8 cellular contexts compared by ENCODE assay signal in the genomic region with DNA sequence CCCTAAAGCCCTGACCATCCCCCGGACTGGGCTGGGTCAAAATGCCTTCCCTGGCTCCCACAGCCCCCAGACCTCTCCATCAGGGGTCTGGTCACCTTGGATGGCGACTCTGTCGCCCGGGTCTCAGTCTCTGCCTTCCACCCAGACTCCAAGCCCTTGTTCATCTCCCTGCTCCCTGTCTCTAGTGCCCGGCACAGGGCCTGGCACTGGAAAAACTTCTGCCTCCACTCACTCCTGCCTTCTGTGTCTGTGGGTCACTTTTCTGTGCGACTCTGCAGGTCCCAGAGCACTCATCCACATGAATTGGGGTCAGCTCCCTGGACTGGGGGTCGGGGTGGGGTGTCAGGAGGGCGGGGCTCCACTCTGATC. TPM values are rescaled to one million over a fixed set of nuclear protein-coding genes. Genes with fewer than 3 reads are reported as not detected.
DNase-seq lines count a peak whose midpoint lies in the region; ATAC-seq, FAIRE-seq and TF ChIP-seq lines count a peak whose summit lies in the region.

No MANE protein-coding gene starts in this region.

- H3K9me3 ChIP-seq in GM12878 (replicated peaks; ENCODE audit: control insufficient read depth, insufficient read depth, low read length), result no peaks in the 10 kb centered on the region
- no peaks in the 10 kb centered on the region for H3K9me3 ChIP-seq in tibial nerve

- ATAC-seq in activated T-cell treated with anti-CD3 and anti-CD28 coated beads, Interleukin-2, amount 50 U/mL, for 4 hours, result no peak
- ATAC-seq in GM12878, result no peak
- ATAC-seq in GM21367 (IDR thresholded peaks at IDR 0.05; ENCODE audit: unreplicated experiment), result no peak

- H3K4me3 Mint-ChIP-seq in activated T-cell treated with anti-CD3 and anti-CD28 coated beads, Interleukin-2, amount 50 U/mL, for 4 hours, result peak overlapping the region; percentile 87

- H3K4me1 ChIP-seq in GM12878 (ENCODE audit: control insufficient read depth, insufficient read depth, low read length) (peaks cover 14% of the 10 kb centered on the region; the same call in 1 of the 2 replicates), tibial nerve (peaks cover 0 to 57% (median 24%) of the 10 kb centered on the region in 4 donors)

- H2AFZ ChIP-seq in GM12878 (ENCODE audit: control insufficient read depth, low read depth, low read length), result no peak overlapping the region

- no peaks in the 10 kb centered on the region for H3K36me3 Mint-ChIP-seq in activated T-cell treated with anti-CD3 and anti-CD28 coated beads, Interleukin-2, amount 50 U/mL, for 4 hours (ENCODE audit: insufficient read depth)

- H3K27me3 ChIP-seq in GM12878 (replicated peaks in 1 of 2; ENCODE audit: control insufficient read depth in 2 of 2, insufficient read depth in 2 of 2, low read length in 1 of 2), result no peaks in the 10 kb centered on the region
- no peaks in the 10 kb centered on the region for H3K27me3 ChIP-seq in tibial nerve

- peaks cover 0 to 3% of the 10 kb centered on the region in 2 experiments; a peak in 2 of 4 replicates for H3K36me3 ChIP-seq in GM12878 (ENCODE audit: control insufficient read depth in 2 of 2, insufficient read depth in 2 of 2, low read length in 1 of 2)
- peaks cover 0 to 16% (median 0%) of the 10 kb centered on the region in 3 donors for H3K36me3 ChIP-seq in tibial nerve

- no peak for DNase-seq in activated T-cell treated with anti-CD3 and anti-CD28 coated beads, Interleukin-2, amount 50 U/mL, for 4 hours
- no peak for DNase-seq in activated T-cell treated with anti-CD3 and anti-CD28 coated beads, Interleukin-2, amount 50 U/mL, for 1 hour
- DNase-seq in GM12878 (ENCODE audit: low read depth, low spot score), result no peak
- DNase-seq in lower leg skin (ENCODE audit: low spot score in 2 of 2), result no peak
- DNase-seq in tibial nerve (ENCODE audit: low spot score in 2 of 2), result no peak
- no peak for DNase-seq in SKM-1 treated with dmso at 0.1 percent for 144 hours (lab: John Stamatoyannopoulos, UW; ENCODE audit: unreplicated experiment)
- no peak for DNase-seq in DMS153 treated with DMSO at 0.1 percent for 48 hours (lab: John Stamatoyannopoulos, UW; ENCODE audit: unreplicated experiment)

- no peaks in the 10 kb centered on the region for H3K27me3 Mint-ChIP-seq in activated T-cell treated with anti-CD3 and anti-CD28 coated beads, Interleukin-2, amount 50 U/mL, for 4 hours (ENCODE audit: low read depth)

- TF ChIP-seq POLR2A in GM12878 (IDR thresholded peaks at IDR 0.05; ENCODE audit: low read depth, low read length) (no peak), lower leg skin (IDR thresholded peaks at IDR 0.05) (no peak), tibial nerve (IDR thresholded peaks at IDR 0.05) (no peak)

- no peaks in the 10 kb centered on the region for H4K20me1 ChIP-seq in GM12878 (ENCODE audit: control insufficient read depth, insufficient read depth)

- FAIRE-seq in GM12878 (lab: Jason Lieb, UNC), result no peak

- H3K4me1 Mint-ChIP-seq in activated T-cell treated with anti-CD3 and anti-CD28 coated beads, Interleukin-2, amount 50 U/mL, for 4 hours (ENCODE audit: low read depth), result peaks cover 44% of the 10 kb centered on the region

- RAD21 ChIA-PET in GM12878 (lab: Charles Lee; ENCODE audit: unreplicated experiment), result no interaction called here

- peak overlapping the region; percentile 92 for H3K27ac ChIP-seq in GM12878 (ENCODE audit: control insufficient read depth, insufficient read depth)
- peak overlapping the region; percentile 77 to 99 (median 94) for H3K27ac ChIP-seq in tibial nerve

- peak overlapping the region; percentile 95 for H3K9ac ChIP-seq in GM12878 (ENCODE audit: control insufficient read depth, insufficient read depth, low read length)

- TF ChIP-seq EP300 in GM12878 (IDR thresholded peaks at IDR 0.05; ENCODE audit: borderline replicate concordance in 1 of 2, control insufficient read depth in 1 of 2, low read depth in 2 of 2, low read length in 2 of 2) (no peak), tibial nerve (IDR thresholded peaks at IDR 0.05) (no peak)

- POLR2A ChIA-PET in GM12878 (lab: Charles Lee), result no interaction called here

- H3K4me2 ChIP-seq in GM12878 (ENCODE audit: control insufficient read depth, insufficient read depth), result peak overlapping the region; percentile 90

- TF ChIP-seq CTCF in GM12878 (IDR thresholded peaks at IDR 0.05 in 2 of 3, conservative IDR thresholded peaks at IDR 0.05 in 1 of 3; ENCODE audit: control insufficient read depth in 2 of 3, extremely low read depth in 1 of 3, insufficient read depth in 1 of 3, low read depth in 3 of 3, low read length in 3 of 3), result no peak
- TF ChIP-seq CTCF in lower leg skin (IDR thresholded peaks at IDR 0.05), result no peak
- TF ChIP-seq CTCF in tibial nerve (IDR thresholded peaks at IDR 0.05), result no peak

- 0% methylated on average over 6 of the region's 8 CpGs for WGBS in GM12878 (ENCODE audit: insufficient coverage, insufficient replicate concordance, low lambda C conversion rate, missing lambda C conversion rate)
- WGBS in lower leg skin, 2 donors, result 20 to 23% methylated on average over 6 to 8 of the region's 8 CpGs
- 13 to 18% methylated on average over 4 to 6 of the region's 8 CpGs for WGBS in tibial nerve, 2 donors

- no peak for TF ChIP-seq RAD21 in GM12878 (IDR thresholded peaks at IDR 0.05; ENCODE audit: insufficient read depth, low read depth, low read length)

- H3K9me3 Mint-ChIP-seq in activated T-cell treated with anti-CD3 and anti-CD28 coated beads, Interleukin-2, amount 50 U/mL, for 4 hours, result no peaks in the 10 kb centered on the region

- SMC1A ChIA-PET in GM12878 (lab: Charles Lee; ENCODE audit: uncharacterized antibody, unreplicated experiment), result no interaction called here

- H3K4me3 ChIP-seq in GM12878 (peak overlapping the region; percentile 90), lower leg skin (ENCODE audit: low read depth, poor library complexity, severe bottlenecking) (peak overlapping the region; percentile 56), tibial nerve (peak overlapping the region; percentile 53 to 83 (median 76))

- BruUV-seq in GM12878 (replicated peaks; lab: Mats Ljungman, UMichigan), result no TSS peak

- in situ Hi-C loops in GM12878 (cut with MboI), result no loop called here

- H3K79me2 ChIP-seq in GM12878 (ENCODE audit: control insufficient read depth, insufficient read depth, low read length), result peaks cover 51% of the 10 kb centered on the region

- intact Hi-C loops in GM12878 (cut with micrococcal nuclease; ENCODE audit: unreplicated experiment), result no loop called here
- intact Hi-C loops in lower leg skin (cut with DNase I; ENCODE audit: low total_unique reads), result no loop called here

- CTCF ChIA-PET in GM12878 (lab: Yijun Ruan, JAX), result interaction anchor here (0.6 kb wide), 1 partner anchor 53 kb away, joined by 3 read pairs; no protein-coding TSS in a partner anchor

RNA-seq across cellular contexts. Expression of gene ZNF787, which starts 1.1 kb away (rescaled TPM):
- total RNA-seq in activated T-cell treated with anti-CD3 and anti-CD28 coated beads, Interleukin-2, amount 50 U/mL, for 4 hours, result 10 to 100 TPM; 41.5 to 45.8 (median 42.2) TPM
- total RNA-seq in GM12878 (2013; cell fraction: nucleolus; rRNA removed), result 18.7 and 27.6 TPM in 2 replicates
- total RNA-seq in GM12878 (2014; rRNA removed) (20.3 and 25.6 TPM in 2 replicates), GM12878 (2014; rRNA removed; fragmentation: Illumina TruSeq; extraction: Trizol) (6.2 and 7.8 TPM in 2 replicates), GM12878 (2021) (36.7 and 39.9 TPM in 2 replicates), lower leg skin (10 to 100 TPM; 11.6 to 21.5 (median 19.9) TPM), tibial nerve (10 to 100 TPM; 13.6 to 21.6 (median 18.5) TPM)
- polyA plus RNA-seq in GM12878 (2011; ENCODE audit: low read depth), result 14.9 TPM
- polyA plus RNA-seq in GM12878 (2011; rRNA removed) (2.4 and 5.4 TPM in 2 replicates), GM12878 (2014; fragmentation: Illumina TruSeq; extraction: Trizol) (0.59 and 2.9 TPM in 2 replicates), GM12878 (2014; fragmentation: Nextera tagmentation; extraction: Ambion mirVana) (under 1 TPM; 0.23 to 0.42 TPM), GM12878 (2014; rRNA removed) (27.0 and 36.3 TPM in 2 replicates), GM12878 (2016; fragmentation: Nextera tagmentation; extraction: Ambion mirVana) (1 to 10 TPM; 2.1 to 2.4 TPM)
- 5.6 and 17.2 TPM in 2 replicates for polyA plus RNA-seq in GM12878 (2011; cell fraction: cytosol; rRNA removed)
- 15.5 and 21.2 TPM in 2 replicates for polyA plus RNA-seq in GM12878 (2011; cell fraction: nucleus; rRNA removed)
- 19.2 and 23.8 TPM in 2 replicates for polyA plus RNA-seq in GM12878 (2012)
- polyA minus RNA-seq in GM12878 (2011; rRNA and poly(A)+ RNA removed), result 2.2 and 9.7 TPM in 2 replicates
- 10.3 and 12.4 TPM in 2 replicates for polyA minus RNA-seq in GM12878 (2011; cell fraction: cytosol; rRNA and poly(A)+ RNA removed)
- polyA minus RNA-seq in GM12878 (2011; cell fraction: nucleus; rRNA and poly(A)+ RNA removed), result 4.6 and 8.6 TPM in 2 replicates

RNA-seq across cellular contexts. Expression of gene ZNF444, which starts 21.1 kb away (rescaled TPM):
- 10 to 100 TPM; 42.0 to 45.5 (median 44.9) TPM for total RNA-seq in activated T-cell treated with anti-CD3 and anti-CD28 coated beads, Interleukin-2, amount 50 U/mL, for 4 hours
- total RNA-seq in GM12878 (2013; cell fraction: nucleolus; rRNA removed), result 28.2 and 28.8 TPM in 2 replicates
- total RNA-seq in GM12878 (2014; rRNA removed) (15.0 and 17.5 TPM in 2 replicates), GM12878 (2014; rRNA removed; fragmentation: Illumina TruSeq; extraction: Trizol) (2.8 and 3.7 TPM in 2 replicates), GM12878 (2021) (28.2 and 29.1 TPM in 2 replicates), lower leg skin (10 to 100 TPM; 22.1 to 39.5 (median 30.6) TPM), tibial nerve (10 to 100 TPM; 22.3 to 48.6 (median 41.2) TPM)
- polyA plus RNA-seq in GM12878 (2011; ENCODE audit: low read depth), result 5.4 TPM
- polyA plus RNA-seq in GM12878 (2011; rRNA removed) (5.3 and 10.8 TPM in 2 replicates), GM12878 (2014; fragmentation: Illumina TruSeq; extraction: Trizol) (4.6 and 6.1 TPM in 2 replicates), GM12878 (2014; fragmentation: Nextera tagmentation; extraction: Ambion mirVana) (under 1 TPM; 0.45 to 0.99 TPM), GM12878 (2014; rRNA removed) (19.3 and 24.4 TPM in 2 replicates), GM12878 (2016; fragmentation: Nextera tagmentation; extraction: Ambion mirVana) (10 to 100 TPM; 12.5 to 14.5 TPM)
- polyA plus RNA-seq in GM12878 (2011; cell fraction: cytosol; rRNA removed), result 14.4 and 19.5 TPM in 2 replicates
- 18.8 and 27.5 TPM in 2 replicates for polyA plus RNA-seq in GM12878 (2011; cell fraction: nucleus; rRNA removed)
- polyA plus RNA-seq in GM12878 (2012), result 18.9 and 21.3 TPM in 2 replicates
- polyA minus RNA-seq in GM12878 (2011; rRNA and poly(A)+ RNA removed), result 3.4 and 5.6 TPM in 2 replicates
- 5.6 and 9.0 TPM in 2 replicates for polyA minus RNA-seq in GM12878 (2011; cell fraction: cytosol; rRNA and poly(A)+ RNA removed)
- polyA minus RNA-seq in GM12878 (2011; cell fraction: nucleus; rRNA and poly(A)+ RNA removed), result 1.6 and 6.8 TPM in 2 replicates

RNA-seq across cellular contexts. Expression of gene GALP, which starts 55.8 kb away (rescaled TPM):
- total RNA-seq in activated T-cell treated with anti-CD3 and anti-CD28 coated beads, Interleukin-2, amount 50 U/mL, for 4 hours, result not detected
- not detected in 2 replicates for total RNA-seq in GM12878 (2013; cell fraction: nucleolus; rRNA removed)
- total RNA-seq in GM12878 (2014; rRNA removed) (not detected in 2 replicates), GM12878 (2014; rRNA removed; fragmentation: Illumina TruSeq; extraction: Trizol) (not detected in 2 replicates), GM12878 (2021) (not detected in 2 replicates), lower leg skin (not detected), tibial nerve (not detected)
- not detected for polyA plus RNA-seq in GM12878 (2011; ENCODE audit: low read depth)
- polyA plus RNA-seq in GM12878 (2011; rRNA removed) (not detected in 2 replicates), GM12878 (2014; fragmentation: Illumina TruSeq; extraction: Trizol) (not detected in 2 replicates), GM12878 (2014; fragmentation: Nextera tagmentation; extraction: Ambion mirVana) (not detected), GM12878 (2014; rRNA removed) (not detected in 2 replicates), GM12878 (2016; fragmentation: Nextera tagmentation; extraction: Ambion mirVana) (not detected)
- not detected in 2 replicates for polyA plus RNA-seq in GM12878 (2011; cell fraction: cytosol; rRNA removed)
- not detected in 2 replicates for polyA plus RNA-seq in GM12878 (2011; cell fraction: nucleus; rRNA removed)
- polyA plus RNA-seq in GM12878 (2012), result not detected in 2 replicates
- not detected in 2 replicates for polyA minus RNA-seq in GM12878 (2011; rRNA and poly(A)+ RNA removed)
- not detected in 2 replicates for polyA minus RNA-seq in GM12878 (2011; cell fraction: cytosol; rRNA and poly(A)+ RNA removed)
- not detected in 2 replicates for polyA minus RNA-seq in GM12878 (2011; cell fraction: nucleus; rRNA and poly(A)+ RNA removed)
